In the genomic region with DNA sequence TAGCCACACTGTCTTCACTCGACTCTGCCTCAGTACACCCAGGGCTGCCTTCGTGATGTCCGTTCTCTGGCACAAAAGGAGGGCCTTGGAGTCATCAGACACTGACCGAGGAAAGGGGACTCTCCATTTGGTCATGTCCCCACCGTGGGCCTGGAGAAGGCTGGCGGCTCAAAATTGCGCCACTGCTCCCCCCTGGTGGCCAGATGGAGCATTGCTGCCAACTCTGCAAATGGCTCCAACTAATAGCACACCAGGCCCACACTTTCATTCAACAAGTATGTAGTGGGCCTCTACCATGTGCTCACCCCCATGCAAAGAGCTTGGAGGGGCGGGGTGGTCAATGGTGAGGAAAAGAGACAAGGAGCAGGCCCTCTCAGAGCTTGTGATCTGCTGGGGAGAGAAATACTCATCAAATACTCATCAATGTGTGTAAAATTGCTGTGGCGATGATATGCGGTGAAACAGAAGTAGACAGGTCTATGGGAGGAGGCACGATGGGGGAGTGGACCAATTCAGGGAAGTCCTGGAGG, we compare ENCODE assay signal across 8 cellular contexts. TPM values are rescaled to one million over a fixed set of nuclear protein-coding genes. Genes with fewer than 3 reads are reported as not detected.
DNase-seq lines count a peak whose midpoint lies in the region; ATAC-seq, FAIRE-seq and TF ChIP-seq lines count a peak whose summit lies in the region.

No MANE protein-coding gene starts in this region.

- H3K4me3 ChIP-seq in KMS-11 (IDR thresholded peaks at IDR 0.05; ENCODE audit: insufficient read depth, low read depth, low read length) = no peak overlapping the region
- no peak overlapping the region for H3K4me3 ChIP-seq in right cardiac atrium (ENCODE audit: low read length)
- H3K4me3 ChIP-seq in small intestine (ENCODE audit: low read depth in 1 of 2, low read length in 2 of 2) = no peak overlapping the region

- WGBS in right cardiac atrium = 21% methylated on average over 11 of the region's 11 CpGs
- 23 to 27% (median 26%) methylated on average over 11 of the region's 11 CpGs for WGBS in small intestine, 3 donors

- TF ChIP-seq CTCF in KMS-11 (conservative IDR thresholded peaks at IDR 0.05; ENCODE audit: low read depth, low read length) = peak; percentile 98

- ATAC-seq in right cardiac atrium (peak; percentile 30 to 47), GM21723 (IDR thresholded peaks at IDR 0.05; ENCODE audit: unreplicated experiment) (no peak), HG02571 (IDR thresholded peaks at IDR 0.05; ENCODE audit: unreplicated experiment) (no peak)

- intact Hi-C loops in right cardiac atrium (cut with DNase I) = loop anchor here (2.0 to 5.0 kb wide), 4 partner anchors 53 to 118 kb away; a partner anchor contains a TSS

- H3K36me3 ChIP-seq in KMS-11 (ENCODE audit: insufficient read depth) (no peaks in the 10 kb centered on the region), small intestine (ENCODE audit: control insufficient read depth in 2 of 2, insufficient read depth in 2 of 2, low read length in 2 of 2) (no peaks in the 10 kb centered on the region)

- H3K4me1 ChIP-seq in KMS-11 (ENCODE audit: low read depth, poor library complexity, severe bottlenecking) = peaks cover 13% of the 10 kb centered on the region
- H3K4me1 ChIP-seq in right cardiac atrium (ENCODE audit: control insufficient read depth, insufficient read depth, low read length) = peaks cover 4% of the 10 kb centered on the region
- H3K4me1 ChIP-seq in small intestine (ENCODE audit: control insufficient read depth in 2 of 2, insufficient read depth in 1 of 2, low read depth in 1 of 2, low read length in 1 of 2) = peaks cover 0 to 3% of the 10 kb centered on the region in 2 donors

- DNase-seq in T-helper 22 cell (ENCODE audit: low read depth) (peak; percentile 25), anterior cingulate cortex (lab: John Stamatoyannopoulos, UW) (peak in 57 of 58 donors; percentile 12 to 86 (median 63)), right cardiac atrium (peak; percentile 71 to 90 (median 89)), small intestine (peak; percentile 64)

- H3K9me3 ChIP-seq in right cardiac atrium (ENCODE audit: control insufficient read depth, low read length) = no peaks in the 10 kb centered on the region
- H3K9me3 ChIP-seq in small intestine (ENCODE audit: control insufficient read depth, low read depth) = no peaks in the 10 kb centered on the region

- no peaks in the 10 kb centered on the region for H3K79me2 ChIP-seq in KMS-11 (ENCODE audit: insufficient read depth, low read depth)

- no peak overlapping the region for H2AFZ ChIP-seq in KMS-11 (ENCODE audit: low read depth)

- H4K20me1 ChIP-seq in KMS-11 (ENCODE audit: insufficient read depth) = no peaks in the 10 kb centered on the region

- H3K27me3 ChIP-seq in KMS-11 (ENCODE audit: insufficient read depth, low read depth) (peaks cover 21% of the 10 kb centered on the region), right cardiac atrium (ENCODE audit: control insufficient read depth, insufficient read depth) (no peaks in the 10 kb centered on the region), small intestine (ENCODE audit: control insufficient read depth in 2 of 2, insufficient read depth in 2 of 2, low read length in 2 of 2) (peaks cover 0 to 16% of the 10 kb centered on the region in 2 donors)

- H3K27ac ChIP-seq in KMS-11 (no peak overlapping the region), right cardiac atrium (ENCODE audit: low read length) (no peak overlapping the region), small intestine (ENCODE audit: low read depth in 1 of 2, low read length in 1 of 2) (no peak overlapping the region)

- FAIRE-seq in G401.6 (lab: Jason Lieb, UNC) (peak; percentile 88), small intestine (lab: Jason Lieb, UNC) (no peak)

- H3K4me2 ChIP-seq in KMS-11 = no peak overlapping the region

- H3K9ac ChIP-seq in KMS-11 = no peak overlapping the region

RNA-seq across cellular contexts. Expression of a gene that starts 5.2 kb away (rescaled TPM):
- total RNA-seq in right cardiac atrium = 10 to 100 TPM; 30.4 to 62.8 (median 51.3) TPM
- polyA plus RNA-seq in right cardiac atrium = 31.4 TPM
- polyA plus RNA-seq in small intestine = under 1 TPM in 1 of 3 donors, not detected in 2; 0.37 TPM

RNA-seq across cellular contexts. Expression of a gene that starts 7.9 kb away (rescaled TPM):
- 10 to 100 TPM in 1 of 4 donors, 1 to 10 TPM in 3; 4.9 to 10.5 (median 7.1) TPM for total RNA-seq in right cardiac atrium
- 9.9 TPM for polyA plus RNA-seq in right cardiac atrium
- 10 to 100 TPM; 12.4 to 16.6 (median 12.5) TPM for polyA plus RNA-seq in small intestine

RNA-seq across cellular contexts. Expression of a gene that starts 28.5 kb away (rescaled TPM):
- total RNA-seq in right cardiac atrium = not detected
- polyA plus RNA-seq in right cardiac atrium = 0.05 TPM
- 10 to 100 TPM in 2 of 3 donors, 1 to 10 TPM in 1; 2.5 to 27.3 (median 27.3) TPM for polyA plus RNA-seq in small intestine

RNA-seq across cellular contexts. Expression of a gene that starts 58.1 kb away (rescaled TPM):
- total RNA-seq in right cardiac atrium = under 1 TPM; 0.06 to 0.59 (median 0.27) TPM
- polyA plus RNA-seq in right cardiac atrium (0.23 TPM), small intestine (under 1 TPM; 0.07 to 0.81 (median 0.45) TPM)

RNA-seq across cellular contexts. Expression of a gene that starts 59.1 kb away (rescaled TPM):
- total RNA-seq in right cardiac atrium = not detected
- not detected for polyA plus RNA-seq in right cardiac atrium
- polyA plus RNA-seq in small intestine = under 1 TPM; 0.22 to 0.54 (median 0.39) TPM

Comparison
In these comparisons a context has a peak if more than half of its experiments do, and no peak if none do; other contexts are left out.
1. DNase-seq: peak in every context shown above with its lines; median percentile 89 in right cardiac atrium; 64 in small intestine; 63 in anterior cingulate cortex; 25 in T-helper 22 cell.
2. ATAC-seq: peak in right cardiac atrium (2 of 2); none in GM21723 (single experiment) and HG02571 (single experiment).
3. RNA of a gene that starts 5.2 kb away (polyA plus RNA-seq): 31.4 TPM in right cardiac atrium (single experiment); 0.37 TPM in small intestine; every median in the first group is over 10 times any median in the second.